ENCODE assay signal across 12 cellular contexts in genomic region chr1:8407652-8408051, GRCh38.
DNase-seq lines count a peak whose midpoint lies in the region; ATAC-seq, FAIRE-seq and TF ChIP-seq lines count a peak whose summit lies in the region.
"Had no signal": no experiment of that assay in that cellular context is flagged by ENCODE, and none has a peak within 500 bp of the region (broad histone marks: within the 10 kb centered on the region; RNA-seq: fewer than 3 reads in every experiment).

No MANE protein-coding gene starts in this region.

- in situ Hi-C loops in HepG2 (cut with HindIII; ENCODE audit: extremely low pct_ligation_motif_present, low pct_unique_long_range_greater_than_20kb) = no loop called here

- H3K9ac ChIP-seq in liver (ENCODE audit: low read depth in 1 of 2, low read length in 2 of 2) = no peak overlapping the region
- H3K9ac ChIP-seq in HepG2 (ENCODE audit: insufficient read depth, low read depth, low read length) = no peak overlapping the region
- H3K9ac ChIP-seq: BLaER1 had no signal

- TF ChIP-seq EP300 in HepG2 (IDR thresholded peaks at IDR 0.05; ENCODE audit: low read depth in 2 of 2, low read length in 2 of 2) (no peak), HepG2 (CRISPR knock-in tag; IDR thresholded peaks at IDR 0.05; ENCODE audit: borderline replicate concordance) (no peak), ovary (IDR thresholded peaks at IDR 0.05) (no peak)

- POLR2A ChIA-PET in HepG2 (lab: Yijun Ruan, JAX) = no interaction called here

- H3K27ac ChIP-seq in liver (ENCODE audit: low read depth in 1 of 2, low read length in 2 of 2) (peak overlapping the region; percentile 72 to 78), HepG2 (ENCODE audit: extremely low read length, insufficient read depth, low read length) (no peak overlapping the region), ovary (peak overlapping the region in 1 of 2 donors; percentile 45)
- H3K27ac ChIP-seq: BLaER1 had no signal

- intact Hi-C loops in HepG2 (cut with micrococcal nuclease; ENCODE audit: unreplicated experiment) = no loop called here
- intact Hi-C loops in ovary (cut with DNase I) = loop anchor here in 1 of 4 donors (10.0 kb wide), 1 partner anchor 53 kb away; no protein-coding TSS in a partner anchor

- no peak overlapping the region for H3K4me2 ChIP-seq in HepG2 (ENCODE audit: low read depth, low read length)
- H3K4me2 ChIP-seq: BLaER1 had no signal

- no TSS peak for BruUV-seq in HepG2 (replicated peaks; lab: Mats Ljungman, UMichigan)

- no peak for TF ChIP-seq POLR2A in HepG2 (IDR thresholded peaks at IDR 0.05; ENCODE audit: insufficient read depth in 1 of 2, low read depth in 2 of 2, low read length in 2 of 2)
- TF ChIP-seq POLR2A in ovary (IDR thresholded peaks at IDR 0.05) = no peak

- no peak for DNase-seq in HepG2 (ENCODE audit: low spot score)
- DNase-seq in epithelial cell of proximal tubule (ENCODE audit: low read depth) = no peak
- DNase-seq in ovary = no peak
- no peak for DNase-seq in NCI-H1417 treated with DMSO at 0.1 percent for 48 hours (lab: John Stamatoyannopoulos, UW)
- DNase-seq in germinal center (ENCODE audit: low spot score) = no peak
- no peak for DNase-seq in CD1c-positive myeloid dendritic cell (ENCODE audit: extremely low spot score)
- DNase-seq: effector memory CD8-positive, alpha-beta T cell; NCI-H1436 treated with DMSO at 0.1 percent for 48 hours; stimulated activated CD4-positive, alpha-beta T cell treated with anti-CD3 and anti-CD28 coated beads, Interleukin-4, amount 100 ng/mL, for 24 hours had no signal

- TF ChIP-seq RAD21 in liver (IDR thresholded peaks at IDR 0.05) (no peak), HepG2 (CRISPR knock-in tag; IDR thresholded peaks at IDR 0.05) (no peak)

- H3K4me3 ChIP-seq in liver (ENCODE audit: low read depth in 1 of 3, low read length in 3 of 3) = no peak overlapping the region
- no peak overlapping the region for H3K4me3 ChIP-seq in HepG2 (replicated peaks in 1 of 3; ENCODE audit: insufficient read depth in 1 of 3, low read depth in 2 of 3, low read length in 3 of 3)
- H3K4me3 ChIP-seq in epithelial cell of proximal tubule (ENCODE audit: low read depth, low read length) = peak overlapping the region; percentile 14
- H3K4me3 ChIP-seq in ovary = peak overlapping the region; percentile 5
- H3K4me3 ChIP-seq: BLaER1 had no signal

- ATAC-seq in HepG2 (no peak), HG02970 (IDR thresholded peaks at IDR 0.05; ENCODE audit: low FRiP score, unreplicated experiment) (no peak)
- ATAC-seq: effector memory CD8-positive, alpha-beta T cell had no signal

- no peak for FAIRE-seq in HepG2 (lab: Jason Lieb, UNC)

- peaks cover 49% of the 10 kb centered on the region for H4K20me1 ChIP-seq in HepG2 (ENCODE audit: insufficient read depth, low read length)

- H3K9me3 ChIP-seq in liver (ENCODE audit: control insufficient read depth in 4 of 4, low read length in 3 of 4) (no peaks in the 10 kb centered on the region), HepG2 (ENCODE audit: low read length) (no peaks in the 10 kb centered on the region), ovary (no peaks in the 10 kb centered on the region)
- H3K9me3 ChIP-seq: BLaER1 had no signal

- H3K27me3 ChIP-seq in liver (ENCODE audit: control insufficient read depth in 4 of 4, insufficient read depth in 4 of 4, low read length in 3 of 4) (no peaks in the 10 kb centered on the region), HepG2 (ENCODE audit: control insufficient read depth in 1 of 2, insufficient read depth in 2 of 2, low read length in 2 of 2) (no peaks in the 10 kb centered on the region), ovary (no peaks in the 10 kb centered on the region)
- H3K27me3 ChIP-seq: BLaER1 had no signal

- CTCF ChIA-PET in HepG2 (lab: Yijun Ruan, JAX; ENCODE audit: low intra/inter-chr PET ratio, low total read pairs) = no interaction called here

- H2AFZ ChIP-seq in HepG2 (ENCODE audit: low read length) = no peak overlapping the region

- H3K36me3 ChIP-seq in liver (ENCODE audit: control insufficient read depth in 4 of 4, insufficient read depth in 3 of 4, low read depth in 1 of 4, low read length in 3 of 4) (peaks cover 0 to 6% (median 5%) of the 10 kb centered on the region in 4 donors), HepG2 (replicated peaks in 1 of 2; ENCODE audit: control insufficient read depth in 1 of 2, insufficient read depth in 2 of 2, low read length in 2 of 2) (peaks cover 15 to 54% of the 10 kb centered on the region in 2 experiments), ovary (no peaks in the 10 kb centered on the region)

- WGBS in liver = 72% methylated on average over 5 of the region's 5 CpGs
- 98% methylated on average over 5 of the region's 5 CpGs for WGBS in HepG2 (ENCODE audit: low lambda C conversion rate)
- WGBS in ovary, 3 donors = 39 to 42% (median 40%) methylated on average over 5 of the region's 5 CpGs

- H3K4me1 ChIP-seq in liver (ENCODE audit: control insufficient read depth in 4 of 4, insufficient read depth in 4 of 4, low read length in 3 of 4) (peaks cover 14 to 56% (median 52%) of the 10 kb centered on the region in 4 donors), HepG2 (ENCODE audit: insufficient read depth, low read length) (peaks cover 19% of the 10 kb centered on the region), ovary (ENCODE audit: insufficient read depth) (peaks cover 36% of the 10 kb centered on the region)

- TF ChIP-seq CTCF in liver (IDR thresholded peaks at IDR 0.05; ENCODE audit: low read depth, low read length, missing input control) = no peak
- no peak for TF ChIP-seq CTCF in HepG2 (CRISPR knock-in tag; IDR thresholded peaks at IDR 0.05)
- no peak for TF ChIP-seq CTCF in epithelial cell of proximal tubule (conservative IDR thresholded peaks at IDR 0.05; ENCODE audit: low read depth, low read length)
- TF ChIP-seq CTCF in ovary (IDR thresholded peaks at IDR 0.05) = no peak

- H3K79me2 ChIP-seq in HepG2 (ENCODE audit: insufficient read depth, low read length) = peaks cover 62% of the 10 kb centered on the region

TF ChIP-seq in liver, 16 proteins besides CTCF, POLR2A, EP300 and RAD21 (continues in another document):
- no peak for TF ChIP-seq MAX (IDR thresholded peaks at IDR 0.05)
- TF ChIP-seq ATF3 (IDR thresholded peaks at IDR 0.05) = no peak
- no peak for TF ChIP-seq JUND (IDR thresholded peaks at IDR 0.05)
- TF ChIP-seq ZBTB33 (IDR thresholded peaks at IDR 0.05) = no peak
- no peak for TF ChIP-seq SP1 (IDR thresholded peaks at IDR 0.05)
- no peak for TF ChIP-seq FOXA2 (IDR thresholded peaks at IDR 0.05)
- TF ChIP-seq NR2F2 (IDR thresholded peaks at IDR 0.05) = no peak
- TF ChIP-seq GABPA (IDR thresholded peaks at IDR 0.05 in 1 of 2, conservative IDR thresholded peaks at IDR 0.05 in 1 of 2) = no peak

TF ChIP-seq in HepG2, 621 proteins besides CTCF, POLR2A, EP300 and RAD21:
- TF ChIP-seq SMAD1 (CRISPR knock-in tag; IDR thresholded peaks at IDR 0.05; ENCODE audit: borderline replicate concordance, low read depth) (no peak), NR2C2 (CRISPR knock-in tag; IDR thresholded peaks at IDR 0.05; ENCODE audit: borderline replicate concordance) (no peak), ATAD3A (CRISPR knock-in tag; IDR thresholded peaks at IDR 0.05) (no peak), ZNF253 (CRISPR knock-in tag; IDR thresholded peaks at IDR 0.05; ENCODE audit: borderline replicate concordance) (no peak), ZNF3 (CRISPR knock-in tag; IDR thresholded peaks at IDR 0.05) (no peak), ZNF333 (CRISPR knock-in tag; IDR thresholded peaks at IDR 0.05; ENCODE audit: borderline replicate concordance) (no peak), ZSCAN30 (CRISPR knock-in tag; IDR thresholded peaks at IDR 0.05) (no peak), TFAP4 (IDR thresholded peaks at IDR 0.05; ENCODE audit: borderline replicate concordance, low read depth) (no peak), ELF3 (CRISPR knock-in tag; IDR thresholded peaks at IDR 0.05) (no peak)

Comparison
In these comparisons a context has a peak if more than half of its experiments do, and no peak if none do; other contexts are left out.
1. H3K4me3 ChIP-seq: peak in epithelial cell of proximal tubule (single experiment) and ovary (single experiment); none in liver (0 of 3) and HepG2 (0 of 3).